Comparison of ENCODE assay signal across 26 cellular contexts in genomic region chr15:64286473-64286872, GRCh38.
"Had no signal": no experiment of that assay in that cellular context is flagged by ENCODE, and none has a peak within 500 bp of the region (broad histone marks: within the 10 kb centered on the region; RNA-seq: fewer than 3 reads in every experiment).

No MANE protein-coding gene starts in this region.

- H3K4me2 ChIP-seq: hepatocyte, smooth muscle cell had no signal

- H3K36me3 Mint-ChIP-seq: natural killer cell had no signal

- H3K36me3 ChIP-seq: gastrocnemius medialis, heart left ventricle, neutrophil, right atrium auricular region, suprapubic skin, transverse colon, vagina had no signal

- H3K4me1 ChIP-seq: parathyroid adenoma, right atrium auricular region had no signal

- H3K27me3 ChIP-seq: gastrocnemius medialis, heart left ventricle, hepatocyte, neutrophil, right atrium auricular region, suprapubic skin, transverse colon, vagina had no signal

- H3K27ac ChIP-seq: epithelial cell of prostate, gastrocnemius medialis, heart left ventricle, hepatocyte, neutrophil, parathyroid adenoma, right atrium auricular region, suprapubic skin, transverse colon, vagina had no signal

- H3K4me1 Mint-ChIP-seq: stimulated activated naive CD8-positive, alpha-beta T cell treated with anti-CD3 and anti-CD28 coated beads, Interleukin-15, amount 100 ng/mL, for 72 hours had no signal

- H3K27ac Mint-ChIP-seq: endodermal cell; memory B cell; progenitor cell of endocrine pancreas; stimulated activated naive CD8-positive, alpha-beta T cell treated with anti-CD3 and anti-CD28 coated beads, Interleukin-15, amount 100 ng/mL, for 72 hours had no signal

- H3K9me3 ChIP-seq: gastrocnemius medialis, heart left ventricle, neutrophil, right atrium auricular region, suprapubic skin, transverse colon, vagina had no signal

- H3K4me3 ChIP-seq: gastrocnemius medialis, heart left ventricle, hepatocyte, lung, right atrium auricular region, smooth muscle cell, suprapubic skin, transverse colon, vagina had no signal

- H3K9me3 Mint-ChIP-seq: dendritic cell treated with granulocyte-macrophage colony-stimulating factor and Interleukin-4, amounts not matched to agents 40 ng/mL and 50 ng/mL, for 4 days; endodermal cell; memory B cell; natural killer cell; stimulated activated naive CD8-positive, alpha-beta T cell treated with anti-CD3 and anti-CD28 coated beads, Interleukin-15, amount 100 ng/mL, for 72 hours had no signal

- DNase-seq: effector CD8-positive, alpha-beta T cell; endodermal cell; foreskin fibroblast; gastrocnemius medialis; heart left ventricle; kidney; natural killer cell; stimulated activated CD4-positive, alpha-beta T cell treated with anti-CD3 and anti-CD28 coated beads, Interleukin-12 subunit alpha, Interleukin-12 subunit beta, amount 100 ng/mL, for 4 hours; stimulated activated CD4-positive, alpha-beta T cell treated with anti-CD3 and anti-CD28 coated beads, Interleukin-1b, Interleukin-23, amount 100 ng/mL, for 48 hours; stimulated activated CD4-positive, alpha-beta T cell treated with anti-CD3 and anti-CD28 coated beads, Interleukin-4, amount 100 ng/mL, for 1 hour; stimulated activated CD8-positive, alpha-beta memory T cell treated with anti-CD3 and anti-CD28 coated beads, Interleukin-4, amount 100 ng/mL, for 48 hours; stimulated activated naive CD4-positive, alpha-beta T cell; stimulated activated naive CD8-positive, alpha-beta T cell treated with anti-CD3 and anti-CD28 coated beads, Interleukin-15, amount 100 ng/mL, for 72 hours; transverse colon had no signal

- H3K9ac ChIP-seq: parathyroid adenoma had no signal

- H2AFZ ChIP-seq: hepatocyte, parathyroid adenoma had no signal

- H3K27me3 Mint-ChIP-seq: dendritic cell treated with granulocyte-macrophage colony-stimulating factor and Interleukin-4, amounts not matched to agents 40 ng/mL and 50 ng/mL, for 4 days; memory B cell; progenitor cell of endocrine pancreas; stimulated activated naive CD8-positive, alpha-beta T cell treated with anti-CD3 and anti-CD28 coated beads, Interleukin-15, amount 100 ng/mL, for 72 hours had no signal

- H3K4me3 Mint-ChIP-seq: dendritic cell treated with granulocyte-macrophage colony-stimulating factor and Interleukin-4, amounts not matched to agents 40 ng/mL and 50 ng/mL, for 4 days; endodermal cell; memory B cell; natural killer cell; stimulated activated naive CD8-positive, alpha-beta T cell treated with anti-CD3 and anti-CD28 coated beads, Interleukin-15, amount 100 ng/mL, for 72 hours had no signal
